21 cellular contexts compared by ENCODE assay signal in genomic region chr6:38603966-38604365, GRCh38. TPM values are rescaled to one million over a fixed set of nuclear protein-coding genes. Genes with fewer than 3 reads are reported as not detected.
DNase-seq lines count a peak whose midpoint lies in the region; ATAC-seq, FAIRE-seq and TF ChIP-seq lines count a peak whose summit lies in the region.
"Had no signal": no experiment of that assay in that cellular context is flagged by ENCODE, and none has a peak within 500 bp of the region (broad histone marks: within the 10 kb centered on the region; RNA-seq: fewer than 3 reads in every experiment).

No MANE protein-coding gene starts in this region.

- FAIRE-seq in small intestine (lab: Jason Lieb, UNC), result no peak

- H3K27ac Mint-ChIP-seq in HFFc6, result no peak overlapping the region; the same call in 1 of the 2 replicates
- H3K27ac Mint-ChIP-seq: activated T-helper 1 cell treated with anti-CD3 and anti-CD28 coated beads, Interleukin-12 subunit alpha, Interleukin-12 subunit beta, Interleukin-2, Interleukin-4 antibody, amounts not matched to agents 30 ng/mL and 10 ng/mL and 1 ng/mL, durations not matched to agents 14 hours and 24 hours and 36 hours; naive thymus-derived CD8-positive, alpha-beta T cell had no signal

- peak; percentile 16 for DNase-seq in AG08396 (ENCODE audit: low spot score)
- DNase-seq in HFFc6, result peak; percentile 19
- peak; percentile 5 for DNase-seq in fibroblast of gingiva (ENCODE audit: low read depth)
- no peak for DNase-seq in left lung
- no peak for DNase-seq in small intestine
- DNase-seq: activated CD4-positive, alpha-beta T cell treated with anti-CD3 and anti-CD28 coated beads for 1 hour; central memory CD4-positive, alpha-beta T cell; effector CD4-positive, alpha-beta T cell; gastrocnemius medialis; MM.1S; naive thymus-derived CD8-positive, alpha-beta T cell; ovary; stimulated activated CD4-positive, alpha-beta T cell treated with anti-CD3 and anti-CD28 coated beads, Interleukin-4, amount 100 ng/mL, for 4 hours; T-helper 9 cell had no signal

- intact Hi-C loops in left lung (cut with DNase I), result no loop called here

- no peaks in the 10 kb centered on the region for H3K36me3 Mint-ChIP-seq in HFFc6 (ENCODE audit: low read depth)

- no peak overlapping the region for H3K4me3 Mint-ChIP-seq in HFFc6
- H3K4me3 Mint-ChIP-seq: activated T-helper 1 cell treated with anti-CD3 and anti-CD28 coated beads, Interleukin-12 subunit alpha, Interleukin-12 subunit beta, Interleukin-2, Interleukin-4 antibody, amounts not matched to agents 30 ng/mL and 10 ng/mL and 1 ng/mL, durations not matched to agents 14 hours and 24 hours and 36 hours; naive thymus-derived CD8-positive, alpha-beta T cell had no signal

- H3K4me1 Mint-ChIP-seq in HFFc6 (ENCODE audit: low read depth), result peaks cover 12% of the 10 kb centered on the region

- H3K36me3 ChIP-seq in left lung (no peaks in the 10 kb centered on the region), small intestine (ENCODE audit: control insufficient read depth in 2 of 2, insufficient read depth in 2 of 2, low read length in 2 of 2) (no peaks in the 10 kb centered on the region)
- H3K36me3 ChIP-seq: gastrocnemius medialis, ovary, vagina had no signal

- no peaks in the 10 kb centered on the region for H3K9me3 Mint-ChIP-seq in HFFc6
- H3K9me3 Mint-ChIP-seq: activated T-helper 1 cell treated with anti-CD3 and anti-CD28 coated beads, Interleukin-12 subunit alpha, Interleukin-12 subunit beta, Interleukin-2, Interleukin-4 antibody, amounts not matched to agents 30 ng/mL and 10 ng/mL and 1 ng/mL, durations not matched to agents 14 hours and 24 hours and 36 hours; naive thymus-derived CD8-positive, alpha-beta T cell had no signal

- no peaks in the 10 kb centered on the region; the same call in 1 of the 2 replicates for H3K27me3 Mint-ChIP-seq in HFFc6 (ENCODE audit: insufficient read depth)
- H3K27me3 Mint-ChIP-seq: naive thymus-derived CD8-positive, alpha-beta T cell had no signal

- no peak overlapping the region for H3K4me3 ChIP-seq in left lung
- H3K4me3 ChIP-seq in small intestine (ENCODE audit: low read depth in 1 of 2, low read length in 2 of 2), result no peak overlapping the region
- H3K4me3 ChIP-seq: gastrocnemius medialis, lung, ovary, SK-N-MC, vagina had no signal

- peak overlapping the region; percentile 55 to 76 for H3K27ac ChIP-seq in left lung
- H3K27ac ChIP-seq in small intestine (ENCODE audit: low read depth in 1 of 2, low read length in 1 of 2), result no peak overlapping the region
- H3K27ac ChIP-seq: gastrocnemius medialis, ovary, SK-N-MC, vagina had no signal

- TF ChIP-seq CTCF in HFFc6 (IDR thresholded peaks at IDR 0.05) (no peak), left lung (IDR thresholded peaks at IDR 0.05) (no peak)

- ATAC-seq in left lung (peak; percentile 51), GM19463 (IDR thresholded peaks at IDR 0.05; ENCODE audit: unreplicated experiment) (no peak), HG03432 (IDR thresholded peaks at IDR 0.05; ENCODE audit: unreplicated experiment) (no peak), GM18498 (IDR thresholded peaks at IDR 0.05; ENCODE audit: unreplicated experiment) (no peak)
- ATAC-seq: gastrocnemius medialis; naive thymus-derived CD8-positive, alpha-beta T cell had no signal

- no peaks in the 10 kb centered on the region for H3K4me1 ChIP-seq in left lung
- peaks cover 3 to 12% of the 10 kb centered on the region in 2 donors for H3K4me1 ChIP-seq in small intestine (ENCODE audit: control insufficient read depth in 2 of 2, insufficient read depth in 1 of 2, low read depth in 1 of 2, low read length in 1 of 2)
- H3K4me1 ChIP-seq: vagina had no signal

- 69 to 71% (median 70%) methylated on average over 3 of the region's 3 CpGs for WGBS in small intestine, 3 donors

- H3K9me3 ChIP-seq in left lung, result no peaks in the 10 kb centered on the region
- H3K9me3 ChIP-seq in small intestine (ENCODE audit: control insufficient read depth, low read depth), result no peaks in the 10 kb centered on the region
- H3K9me3 ChIP-seq: gastrocnemius medialis, ovary, vagina had no signal

- H3K27me3 ChIP-seq in left lung (no peaks in the 10 kb centered on the region), small intestine (ENCODE audit: control insufficient read depth in 2 of 2, insufficient read depth in 2 of 2, low read length in 2 of 2) (no peaks in the 10 kb centered on the region)
- H3K27me3 ChIP-seq: gastrocnemius medialis, ovary, vagina had no signal

RNA-seq across cellular contexts. Expression of gene BTBD9, which starts 35.8 kb away (rescaled TPM):
- 10 to 100 TPM; 11.0 to 12.7 (median 12.5) TPM for total RNA-seq in HFFc6 (2021; fragmentation: NEBNext Ultra II Directional; extraction: Animal tissue kit (Norgen Biotek cat#: 25700))
- total RNA-seq in left lung, result 10 to 100 TPM; 42.3 to 44.0 TPM
- 1 to 10 TPM; 5.1 to 7.5 (median 5.8) TPM for polyA plus RNA-seq in small intestine

Comparison
In these comparisons a context has a peak if more than half of its experiments do, and no peak if none do; other contexts are left out.
1. DNase-seq: peak in AG08396 (single experiment), HFFc6 (single experiment) and fibroblast of gingiva (single experiment); none in left lung (0 of 2) and small intestine (single experiment).
2. H3K27ac ChIP-seq: peak in left lung (2 of 2); none in small intestine (0 of 2).